ENCODE assay signal across 12 cellular contexts in genomic region chr16:69865701-69866100, GRCh38.
DNase-seq lines count a peak whose midpoint lies in the region; ATAC-seq and TF ChIP-seq lines count a peak whose summit lies in the region.
"Had no signal": no experiment of that assay in that cellular context is flagged by ENCODE, and none has a peak within 500 bp of the region (broad histone marks: within the 10 kb centered on the region; RNA-seq: fewer than 3 reads in every experiment).

No MANE protein-coding gene starts in this region.

- peaks cover 2% of the 10 kb centered on the region for H3K4me1 Mint-ChIP-seq in endodermal cell

- no peak overlapping the region for H2BK5ac ChIP-seq in mesendoderm (ENCODE audit: low read length)

- no peaks in the 10 kb centered on the region for H3K27me3 Mint-ChIP-seq in endodermal cell (ENCODE audit: insufficient read depth)
- H3K27me3 Mint-ChIP-seq: activated naive CD8-positive, alpha-beta T cell treated with anti-CD3 and anti-CD28 coated beads, Interleukin-2, amount 10 ng/mL, durations not matched to agents 7 days and 5 days had no signal

- no peak overlapping the region for H3K4me3 Mint-ChIP-seq in endodermal cell
- H3K4me3 Mint-ChIP-seq: activated naive CD8-positive, alpha-beta T cell treated with anti-CD3 and anti-CD28 coated beads, Interleukin-2, amount 10 ng/mL, durations not matched to agents 7 days and 5 days; nephron had no signal

- H3K56ac ChIP-seq in mesendoderm (ENCODE audit: low read length), result no peak overlapping the region

- H4K8ac ChIP-seq in mesendoderm (ENCODE audit: low read depth, low read length), result no peak overlapping the region

- no peak overlapping the region for H3K4me2 ChIP-seq in mesendoderm (ENCODE audit: low read length)
- H3K4me2 ChIP-seq: BLaER1 treated with 17β-estradiol and CSF1 and Interleukin-3, amounts not matched to agents 10 nM and 100 nM had no signal

- 83 to 84% methylated on average over 8 of the region's 8 CpGs for WGBS in endodermal cell (ENCODE audit: insufficient coverage in 1 of 2, insufficient read length in 1 of 2), 2 experiments
- WGBS in mesendoderm (ENCODE audit: extremely low coverage, insufficient coverage, low lambda C conversion rate), result no CpG with 5 or more reads among the region's 8 CpGs

- no peaks in the 10 kb centered on the region for H3K9me3 Mint-ChIP-seq in endodermal cell
- H3K9me3 Mint-ChIP-seq: activated naive CD8-positive, alpha-beta T cell treated with anti-CD3 and anti-CD28 coated beads, Interleukin-2, amount 10 ng/mL, durations not matched to agents 7 days and 5 days; nephron had no signal

- no peak for ATAC-seq in GM21717 (IDR thresholded peaks at IDR 0.05; ENCODE audit: unreplicated experiment)

- H4K5ac ChIP-seq in mesendoderm (ENCODE audit: low read length), result no peak overlapping the region

- TF ChIP-seq CTCF in endodermal cell (conservative IDR thresholded peaks at IDR 0.05), result no peak

- no peak overlapping the region for H2BK15ac ChIP-seq in mesendoderm (replicated peaks; ENCODE audit: low read depth)

- H3K4me3 ChIP-seq in endodermal cell (ENCODE audit: low read length) (no peak overlapping the region), mesendoderm (ENCODE audit: low read length) (no peak overlapping the region)
- H3K4me3 ChIP-seq: BLaER1 treated with 17β-estradiol and CSF1 and Interleukin-3, amounts not matched to agents 10 nM and 100 nM had no signal

- no peak overlapping the region for H2BK120ac ChIP-seq in mesendoderm (ENCODE audit: low read depth, low read length)

- no peak overlapping the region for H3K27ac Mint-ChIP-seq in endodermal cell
- H3K27ac Mint-ChIP-seq: activated naive CD8-positive, alpha-beta T cell treated with anti-CD3 and anti-CD28 coated beads, Interleukin-2, amount 10 ng/mL, durations not matched to agents 7 days and 5 days; nephron had no signal

- H3K27ac ChIP-seq in endodermal cell (ENCODE audit: low read depth, low read length), result peak overlapping the region; percentile 44
- no peak overlapping the region for H3K27ac ChIP-seq in mesendoderm (ENCODE audit: low read depth, low read length)
- H3K27ac ChIP-seq: BLaER1 treated with 17β-estradiol and CSF1 and Interleukin-3, amounts not matched to agents 10 nM and 100 nM had no signal

- H3K23ac ChIP-seq in mesendoderm (ENCODE audit: low read length), result no peak overlapping the region

- no peak overlapping the region for H2AK5ac ChIP-seq in mesendoderm (ENCODE audit: low read length)

- H3K4me1 ChIP-seq in endodermal cell (ENCODE audit: control insufficient read depth, insufficient read depth, low read length), result no peaks in the 10 kb centered on the region
- H3K4me1 ChIP-seq in mesendoderm (ENCODE audit: control insufficient read depth, low read depth, low read length), result no peaks in the 10 kb centered on the region

- H3K9ac ChIP-seq in endodermal cell (ENCODE audit: extremely low read depth, low read length, poor library complexity, severe bottlenecking) (no peak overlapping the region), mesendoderm (ENCODE audit: low read length) (no peak overlapping the region)
- H3K9ac ChIP-seq: BLaER1 treated with 17β-estradiol and CSF1 and Interleukin-3, amounts not matched to agents 10 nM and 100 nM had no signal

- H3K36me3 ChIP-seq in endodermal cell (ENCODE audit: control insufficient read depth, insufficient read depth, low read length), result no peaks in the 10 kb centered on the region
- H3K36me3 ChIP-seq in mesendoderm (ENCODE audit: control insufficient read depth, insufficient read depth, low read length), result no peaks in the 10 kb centered on the region

- peaks cover 14% of the 10 kb centered on the region for H3K36me3 Mint-ChIP-seq in endodermal cell (ENCODE audit: low read depth)

- no peaks in the 10 kb centered on the region for H3K27me3 ChIP-seq in endodermal cell (ENCODE audit: control insufficient read depth, insufficient read depth, low read length, poor library complexity, severe bottlenecking)
- no peaks in the 10 kb centered on the region for H3K27me3 ChIP-seq in mesendoderm (ENCODE audit: insufficient read depth, low read length, poor library complexity)
- H3K27me3 ChIP-seq: BLaER1 treated with 17β-estradiol and CSF1 and Interleukin-3, amounts not matched to agents 10 nM and 100 nM had no signal

- no peaks in the 10 kb centered on the region for H3K9me3 ChIP-seq in endodermal cell (ENCODE audit: control insufficient read depth, low read length)
- H3K9me3 ChIP-seq: BLaER1 treated with 17β-estradiol and CSF1 and Interleukin-3, amounts not matched to agents 10 nM and 100 nM had no signal

- DNase-seq in CMK (ENCODE audit: low read depth), result peak; percentile 56
- DNase-seq in NCI-H226, result peak; percentile 96
- no peak for DNase-seq in endodermal cell
- DNase-seq in mesendoderm, result peak; percentile 48
- no peak for DNase-seq in hypothalamus (lab: John Stamatoyannopoulos, UW)
- DNase-seq in amniotic stem cell (lab: John Stamatoyannopoulos, UW), result no peak
- no peak for DNase-seq in NCI-H524 treated with DMSO at 0.1 percent for 48 hours (lab: John Stamatoyannopoulos, UW)
- DNase-seq: activated naive CD8-positive, alpha-beta T cell treated with anti-CD3 and anti-CD28 coated beads, Interleukin-2, amount 10 ng/mL, durations not matched to agents 7 days and 5 days; NCI-H146 had no signal

- H3K79me2 ChIP-seq in mesendoderm (ENCODE audit: control insufficient read depth, insufficient read depth, low read length), result no peaks in the 10 kb centered on the region

- no peaks in the 10 kb centered on the region for H3K79me1 ChIP-seq in mesendoderm (ENCODE audit: low read length)

- no peak overlapping the region for H3K18ac ChIP-seq in mesendoderm (ENCODE audit: low read length)

- H3K4ac ChIP-seq in mesendoderm (ENCODE audit: low read depth, low read length), result no peak overlapping the region

Comparison
In these comparisons a context has a peak if more than half of its experiments do, and no peak if none do; other contexts are left out.
1. DNase-seq: peak in CMK (single experiment), NCI-H226 (single experiment) and mesendoderm (single experiment); none in endodermal cell (single experiment), hypothalamus (0 of 51), amniotic stem cell (single experiment) and NCI-H524 treated with DMSO at 0.1 percent for 48 hours (single experiment).